ENCODE assay signal across 9 cellular contexts in the genomic region with DNA sequence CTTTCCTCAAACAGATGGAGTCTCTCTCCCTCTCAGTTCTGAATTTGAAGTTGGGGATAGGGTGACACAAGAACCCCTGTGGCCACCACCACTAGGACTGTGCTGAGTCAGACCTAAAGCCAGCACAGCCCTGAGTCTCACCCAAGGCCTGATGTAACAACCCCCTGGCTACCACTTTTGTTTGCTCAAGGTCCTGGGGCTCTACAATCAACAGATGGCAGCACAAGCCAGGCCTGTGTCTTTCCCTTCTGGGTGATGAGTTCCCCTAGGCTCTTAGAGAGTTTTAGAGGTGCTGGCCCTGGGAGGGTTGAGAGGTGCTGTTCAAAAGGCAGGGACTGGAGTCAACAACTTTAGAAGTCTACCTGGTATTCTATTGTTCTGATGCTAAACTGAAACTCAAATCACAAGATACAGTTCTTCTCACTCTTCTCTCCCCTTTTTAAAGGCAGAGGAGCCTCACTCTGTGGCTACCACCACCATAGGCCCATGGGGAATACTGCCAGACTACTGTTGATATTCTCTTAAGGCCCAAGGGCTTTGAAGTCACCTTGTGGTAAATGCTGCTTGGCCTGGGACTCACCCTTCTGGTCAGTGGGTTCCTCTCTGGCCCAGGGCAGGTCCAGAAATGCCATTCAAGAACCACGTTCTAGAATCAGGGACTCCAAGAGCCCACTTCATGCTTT. TPM values are rescaled to one million over a fixed set of nuclear protein-coding genes. Genes with fewer than 3 reads are reported as not detected.
DNase-seq lines count a peak whose midpoint lies in the region; ATAC-seq and TF ChIP-seq lines count a peak whose summit lies in the region.
"Had no signal": no experiment of that assay in that cellular context is flagged by ENCODE, and none has a peak within 500 bp of the region (broad histone marks: within the 10 kb centered on the region; RNA-seq: fewer than 3 reads in every experiment).

No MANE protein-coding gene starts in this region.

- H3K9me3 Mint-ChIP-seq in activated T-helper 2 cell treated with anti-CD3 and anti-CD28 coated beads, Interferon-gamma antibody, Interleukin-2, Interleukin-4, amounts not matched to agents 10 μg/mL and 5 μg/mL and 100 μg/mL, durations not matched to agents 14 hours and 24 hours and 36 hours: peaks cover 30% of the 10 kb centered on the region

- peaks cover 4% of the 10 kb centered on the region for H3K4me1 Mint-ChIP-seq in activated T-helper 2 cell treated with anti-CD3 and anti-CD28 coated beads, Interferon-gamma antibody, Interleukin-2, Interleukin-4, amounts not matched to agents 10 μg/mL and 5 μg/mL and 100 μg/mL, durations not matched to agents 14 hours and 24 hours and 36 hours (ENCODE audit: low read depth)

- H3K4me3 ChIP-seq in epithelial cell of esophagus (ENCODE audit: low read length): no peak overlapping the region

- peak; percentile 75 for DNase-seq in epithelial cell of esophagus (ENCODE audit: low read depth)
- DNase-seq in stimulated activated naive CD4-positive, alpha-beta T cell treated with Interleukin-2 at 50 U/mL for 16 hours (lab: John Stamatoyannopoulos, UW): no peak
- no peak for DNase-seq in activated T-helper 2 cell treated with anti-CD3 and anti-CD28 coated beads, Interferon-gamma antibody, Interleukin-2, Interleukin-4, amounts not matched to agents 10 μg/mL and 5 μg/mL and 100 μg/mL, durations not matched to agents 14 hours and 24 hours and 36 hours (ENCODE audit: low spot score)
- no peak for DNase-seq in activated CD8-positive, alpha-beta memory T cell treated with anti-CD3 and anti-CD28 coated beads, Interleukin-2, amount 50 U/mL, for 48 hours
- no peak for DNase-seq in NCI-H1436 (lab: John Stamatoyannopoulos, UW)
- DNase-seq: left ventricle myocardium superior had no signal

- no peak for TF ChIP-seq CTCF in epithelial cell of esophagus (IDR thresholded peaks at IDR 0.05; ENCODE audit: insufficient read depth, low read depth, low read length, missing control alignments)

- H3K27me3 Mint-ChIP-seq in activated T-helper 2 cell treated with anti-CD3 and anti-CD28 coated beads, Interferon-gamma antibody, Interleukin-2, Interleukin-4, amounts not matched to agents 10 μg/mL and 5 μg/mL and 100 μg/mL, durations not matched to agents 14 hours and 24 hours and 36 hours (ENCODE audit: low read depth): peaks cover 10% of the 10 kb centered on the region

- ATAC-seq in GM18505 (IDR thresholded peaks at IDR 0.05; ENCODE audit: unreplicated experiment) (peak; percentile 88), GM21529 (IDR thresholded peaks at IDR 0.05; ENCODE audit: unreplicated experiment) (peak; percentile 79), HG03575 (IDR thresholded peaks at IDR 0.05; ENCODE audit: extremely low read depth, insufficient number of reproducible peaks, low FRiP score, unreplicated experiment) (peak; percentile 57)
- ATAC-seq: left ventricle myocardium superior had no signal

- H3K36me3 Mint-ChIP-seq in activated T-helper 2 cell treated with anti-CD3 and anti-CD28 coated beads, Interferon-gamma antibody, Interleukin-2, Interleukin-4, amounts not matched to agents 10 μg/mL and 5 μg/mL and 100 μg/mL, durations not matched to agents 14 hours and 24 hours and 36 hours (ENCODE audit: low read depth): no peaks in the 10 kb centered on the region

- no peak overlapping the region for H3K4me3 Mint-ChIP-seq in activated T-helper 2 cell treated with anti-CD3 and anti-CD28 coated beads, Interferon-gamma antibody, Interleukin-2, Interleukin-4, amounts not matched to agents 10 μg/mL and 5 μg/mL and 100 μg/mL, durations not matched to agents 14 hours and 24 hours and 36 hours (ENCODE audit: low read depth)

- no peak overlapping the region for H3K27ac Mint-ChIP-seq in activated T-helper 2 cell treated with anti-CD3 and anti-CD28 coated beads, Interferon-gamma antibody, Interleukin-2, Interleukin-4, amounts not matched to agents 10 μg/mL and 5 μg/mL and 100 μg/mL, durations not matched to agents 14 hours and 24 hours and 36 hours

- intact Hi-C loops in activated T-helper 2 cell treated with anti-CD3 and anti-CD28 coated beads, Interferon-gamma antibody, Interleukin-2, Interleukin-4, amounts not matched to agents 10 μg/mL and 5 μg/mL and 100 μg/mL, durations not matched to agents 14 hours and 24 hours and 36 hours (cut with micrococcal nuclease): no loop called here

- no peak for TF ChIP-seq POLR2A in GM18505 (IDR thresholded peaks at IDR 0.05; ENCODE audit: borderline replicate concordance, extremely low read depth, insufficient read depth, insufficient read length)

RNA-seq across cellular contexts. Expression of gene OR5K4, which starts 6.5 kb away (rescaled TPM):
- total RNA-seq in activated T-helper 2 cell treated with anti-CD3 and anti-CD28 coated beads, Interferon-gamma antibody, Interleukin-2, Interleukin-4, amounts not matched to agents 10 μg/mL and 5 μg/mL and 100 μg/mL, durations not matched to agents 14 hours and 24 hours and 36 hours: not detected in 2 replicates
- total RNA-seq: left ventricle myocardium superior had no signal

RNA-seq across cellular contexts. Expression of gene OR5K3, which starts 30.3 kb away (rescaled TPM):
- total RNA-seq in activated T-helper 2 cell treated with anti-CD3 and anti-CD28 coated beads, Interferon-gamma antibody, Interleukin-2, Interleukin-4, amounts not matched to agents 10 μg/mL and 5 μg/mL and 100 μg/mL, durations not matched to agents 14 hours and 24 hours and 36 hours: not detected in 2 replicates
- total RNA-seq: left ventricle myocardium superior had no signal
